ENCODE assay signal across 9 cellular contexts in genomic region chr1:153422450-153423068, GRCh38. TPM values are rescaled to one million over a fixed set of nuclear protein-coding genes. Genes with fewer than 3 reads are reported as not detected.
DNase-seq lines count a peak whose midpoint lies in the region; ATAC-seq, FAIRE-seq and TF ChIP-seq lines count a peak whose summit lies in the region.
"Had no signal": no experiment of that assay in that cellular context is flagged by ENCODE, and none has a peak within 500 bp of the region (broad histone marks: within the 10 kb centered on the region; RNA-seq: fewer than 3 reads in every experiment).

No MANE protein-coding gene starts in this region.

- no peaks in the 10 kb centered on the region for H4K20me1 ChIP-seq in PC-3 (ENCODE audit: low read length)

- ATAC-seq in PC-3 (peak; percentile 75), foreskin keratinocyte (peak; percentile 28), aorta (ENCODE audit: low FRiP score) (no peak), GM21390 (IDR thresholded peaks at IDR 0.05; ENCODE audit: unreplicated experiment) (no peak), HG02763 (IDR thresholded peaks at IDR 0.05; ENCODE audit: unreplicated experiment) (no peak)

- intact Hi-C loops in PC-3 (cut with micrococcal nuclease) = no loop called here
- intact Hi-C loops in posterior vena cava (cut with DNase I) = no loop called here
- intact Hi-C loops in aorta (cut with DNase I) = no loop called here

- H3K4me3 ChIP-seq in PC-3 (ENCODE audit: low read length) (no peak overlapping the region), aorta (ENCODE audit: low read length in 2 of 2) (no peak overlapping the region)

- H3K27ac ChIP-seq in PC-3 (ENCODE audit: low read length) = no peak overlapping the region
- H3K27ac ChIP-seq in foreskin keratinocyte = no peak overlapping the region
- no peak overlapping the region for H3K27ac ChIP-seq in aorta (ENCODE audit: low read depth in 1 of 2, low read length in 2 of 2)

- DNase-seq in GM12891 (ENCODE audit: insufficient read length, low spot score) (peak; percentile 27), PC-3 (peak; percentile 86), activated T-cell treated with anti-CD3 and anti-CD28 coated beads for 48 hours (ENCODE audit: low read depth) (peak; percentile 40), foreskin keratinocyte (peak in 1 of 2 donors; percentile 43), posterior vena cava (ENCODE audit: low spot score) (peak; percentile 88), aorta (peak; percentile 80 to 88)

- CTCF ChIA-PET in PC-3 (lab: Charles Lee) = no interaction called here

- peak; percentile 75 for FAIRE-seq in GM12891 (lab: Jason Lieb, UNC)

- no peaks in the 10 kb centered on the region for H3K9me2 ChIP-seq in PC-3 (replicated peaks; ENCODE audit: low read length)

- POLR2A ChIA-PET in PC-3 (lab: Charles Lee; ENCODE audit: unreplicated experiment) = no interaction called here

- H3K79me2 ChIP-seq in PC-3 (ENCODE audit: low read length) = no peaks in the 10 kb centered on the region

- H3K4me1 ChIP-seq in PC-3 (ENCODE audit: insufficient read depth, low read length) (no peaks in the 10 kb centered on the region), foreskin keratinocyte (no peaks in the 10 kb centered on the region), aorta (ENCODE audit: control insufficient read depth in 1 of 2, insufficient read depth in 2 of 2, low read length in 2 of 2) (no peaks in the 10 kb centered on the region)

- H3K27me3 ChIP-seq in PC-3 (ENCODE audit: low read length) (peaks cover 58% of the 10 kb centered on the region), foreskin keratinocyte (peaks cover 12% of the 10 kb centered on the region), aorta (ENCODE audit: control insufficient read depth in 1 of 2, insufficient read depth in 2 of 2, low read length in 1 of 2) (no peaks in the 10 kb centered on the region)

- no TSS peak for BruUV-seq in PC-3 (replicated peaks; lab: Mats Ljungman, UMichigan)

- H3F3A ChIP-seq in PC-3 (ENCODE audit: low read length, unreplicated experiment) = no peaks in the 10 kb centered on the region

- no peaks in the 10 kb centered on the region for H3K36me3 ChIP-seq in PC-3 (ENCODE audit: low read depth, low read length)
- H3K36me3 ChIP-seq in aorta (ENCODE audit: control insufficient read depth in 1 of 2, insufficient read depth in 2 of 2, low read length in 1 of 2) = no peaks in the 10 kb centered on the region

- no peak overlapping the region for H3K9ac ChIP-seq in PC-3 (ENCODE audit: low read length)

- TF ChIP-seq POLR2A in GM12891 (IDR thresholded peaks at IDR 0.05; ENCODE audit: low read depth, low read length) = no peak

- no peaks in the 10 kb centered on the region for H3K9me3 ChIP-seq in PC-3 (ENCODE audit: low read length)
- H3K9me3 ChIP-seq in aorta (ENCODE audit: control insufficient read depth, low read length) = peaks cover 1% of the 10 kb centered on the region

- WGBS in aorta, 2 donors = 4 to 5% methylated on average over 6 of the region's 6 CpGs

- no peak overlapping the region for H2AFZ ChIP-seq in PC-3 (ENCODE audit: low read length)

- no peak overlapping the region for H3K4me2 ChIP-seq in PC-3 (ENCODE audit: low read length)

- TF ChIP-seq CTCF in PC-3 (conservative IDR thresholded peaks at IDR 0.05; ENCODE audit: low read depth, low read length) = no peak
- no peak for TF ChIP-seq CTCF in foreskin keratinocyte (conservative IDR thresholded peaks at IDR 0.05)

TF ChIP-seq in GM12891, 5 proteins besides CTCF, POLR2A, EP300 and RAD21:
- no peak for TF ChIP-seq TAF1 (IDR thresholded peaks at IDR 0.05; ENCODE audit: low read depth, low read length)
- TF ChIP-seq POU2F2 (IDR thresholded peaks at IDR 0.05; ENCODE audit: low read depth, low read length) = no peak
- TF ChIP-seq SPI1 (IDR thresholded peaks at IDR 0.05; ENCODE audit: low read depth, low read length) = no peak
- TF ChIP-seq POLR2AphosphoS5 (IDR thresholded peaks at IDR 0.05; ENCODE audit: low read depth, low read length) = no peak
- no peak for TF ChIP-seq PAX5 (IDR thresholded peaks at IDR 0.05; ENCODE audit: insufficient read depth, low read length, severe bottlenecking)
TF ChIP-seq in GM12891: peak in this region for 0.

RNA-seq across cellular contexts. Expression of gene S100A7A, which starts 6.2 kb away (rescaled TPM):
- not detected for polyA plus RNA-seq in GM12891 (2012; ENCODE audit: low read depth, missing spikeins)
- total RNA-seq in PC-3 (2014; rRNA removed) = not detected in 2 replicates
- total RNA-seq in foreskin keratinocyte = not detected in 2 replicates
- not detected in 2 replicates for polyA plus RNA-seq in foreskin keratinocyte
- total RNA-seq in posterior vena cava = not detected
- total RNA-seq in aorta = not detected
- polyA plus RNA-seq in aorta = not detected
- total RNA-seq: temporal lobe had no signal

RNA-seq across cellular contexts. Expression of gene S100A8, which starts 31.7 kb away (rescaled TPM):
- not detected for polyA plus RNA-seq in GM12891 (2012; ENCODE audit: low read depth, missing spikeins)
- total RNA-seq in PC-3 (2014; rRNA removed) (0.29 TPM in 1 of 2 replicates, not detected in the other), foreskin keratinocyte (4.1 and 6.2 TPM in 2 replicates), posterior vena cava (100 to 1,000 TPM; 123 to 360 TPM), aorta (100 to 1,000 TPM in 1 of 2 donors, 10 to 100 TPM in 1; 83.5 to 185 TPM)
- polyA plus RNA-seq in foreskin keratinocyte (5.5 and 6.2 TPM in 2 replicates), aorta (100 to 1,000 TPM in 1 of 2 donors, 10 to 100 TPM in 1; 48.2 to 218 TPM)

RNA-seq across cellular contexts. Expression of gene S100A7, which starts 37.9 kb away (rescaled TPM):
- polyA plus RNA-seq in GM12891 (2012; ENCODE audit: low read depth, missing spikeins) = 0.26 TPM
- total RNA-seq in PC-3 (2014; rRNA removed) (not detected in 2 replicates), foreskin keratinocyte (0.37 TPM in 1 of 2 replicates, not detected in the other), posterior vena cava (not detected), aorta (not detected)
- polyA plus RNA-seq in foreskin keratinocyte (0.59 TPM in 1 of 2 replicates, not detected in the other), aorta (not detected)
- total RNA-seq: temporal lobe had no signal

RNA-seq across cellular contexts. Expression of gene S100A12, which starts 47.1 kb away (rescaled TPM):
- not detected for polyA plus RNA-seq in GM12891 (2012; ENCODE audit: low read depth, missing spikeins)
- total RNA-seq in PC-3 (2014; rRNA removed) (not detected in 2 replicates), foreskin keratinocyte (not detected in 2 replicates), posterior vena cava (10 to 100 TPM; 12.6 to 34.4 TPM), aorta (10 to 100 TPM in 1 of 2 donors, 1 to 10 TPM in 1; 4.4 to 23.6 TPM)
- polyA plus RNA-seq in foreskin keratinocyte (not detected in 2 replicates), aorta (10 to 100 TPM in 1 of 2 donors, 1 to 10 TPM in 1; 1.7 to 58.6 TPM)

Comparison
In these comparisons a context has a peak if more than half of its experiments do, and no peak if none do; other contexts are left out.
1. ATAC-seq: peak in PC-3 (single experiment) and foreskin keratinocyte (single experiment); none in aorta (single experiment), GM21390 (single experiment) and HG02763 (single experiment).
2. RNA of gene S100A8, which starts 31.7 kb away (total RNA-seq): 123 to 360 TPM in posterior vena cava and 83.5 to 185 TPM in aorta; 4.1 to 6.2 TPM in foreskin keratinocyte and 0.29 TPM in PC-3; every median in the first group is over 10 times any median in the second.